Comparison of ENCODE assay signal across 30 cellular contexts in the genomic region with DNA sequence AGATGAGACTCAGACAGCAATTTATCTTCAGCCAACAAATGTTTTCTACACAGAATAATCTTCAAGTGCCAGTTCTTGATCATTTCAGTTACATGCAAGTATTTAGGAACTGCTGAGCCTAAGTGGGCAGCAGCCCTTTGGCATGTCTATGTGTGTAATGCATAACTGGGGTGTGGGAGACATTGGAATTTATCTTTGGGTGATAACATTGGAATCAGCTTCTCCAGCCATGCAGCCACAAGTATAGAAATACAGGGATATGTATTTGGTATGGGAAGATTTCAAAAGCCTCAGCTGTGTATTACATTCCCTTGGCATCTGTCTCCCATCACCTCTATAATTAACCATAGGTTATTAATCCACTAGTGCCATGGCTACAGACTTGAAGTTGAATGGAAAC.
"Had no signal": no experiment of that assay in that cellular context is flagged by ENCODE, and none has a peak within 500 bp of the region (broad histone marks: within the 10 kb centered on the region; RNA-seq: fewer than 3 reads in every experiment).

No MANE protein-coding gene starts in this region.

- FAIRE-seq: islet of Langerhans, kidney had no signal

- ATAC-seq: left colon; left lung; lower lobe of right lung; natural killer cell; right lobe of liver; stimulated activated naive B cell treated with anti-CD40 and anti-IgM and Interleukin-4, amounts not matched to agents 10 μg/mL and 1 μg/mL and 100 μg/mL, for 72 hours; stimulated activated naive CD8-positive, alpha-beta T cell treated with anti-CD3 and anti-CD28 coated beads, Interleukin-15, Interleukin-2, amounts not matched to agents 100 U/mL and 50 U/mL, for 24 hours had no signal

- H3K4me1 Mint-ChIP-seq: immature natural killer cell; naive B cell; neural progenitor cell; stimulated activated naive B cell treated with anti-CD40 and anti-IgM and Interleukin-4, amounts not matched to agents 10 μg/mL and 1 μg/mL and 100 μg/mL, for 72 hours had no signal

- H3K9ac ChIP-seq: neural progenitor cell had no signal

- H3K36me3 Mint-ChIP-seq: naive B cell, natural killer cell, neural progenitor cell had no signal

- H3K4me2 ChIP-seq: neural progenitor cell had no signal

- H3K9me3 ChIP-seq: left lung, lower lobe of right lung, ovary, right atrium auricular region, right lobe of liver, stomach, testis, thyroid gland, transverse colon, upper lobe of left lung, vagina had no signal

- H3K36me3 ChIP-seq: left lung, lower lobe of right lung, neural progenitor cell, ovary, right atrium auricular region, right lobe of liver, stomach, thyroid gland, transverse colon, upper lobe of left lung, vagina had no signal

- H3K4me3 ChIP-seq: left lung, lower lobe of right lung, neural progenitor cell, ovary, right atrium auricular region, right lobe of liver, skin epidermis, stomach, testis, thyroid gland, transverse colon, upper lobe of left lung, vagina had no signal

- H3K4me1 ChIP-seq: lower lobe of right lung, right atrium auricular region, right lobe of liver, thyroid gland, transverse colon, upper lobe of left lung, vagina had no signal

- DNase-seq: hypothalamus; immature natural killer cell; kidney; left colon; left lung; lower lobe of right lung; mammary epithelial cell; mesenchymal stem cell; naive B cell; natural killer cell; nephron progenitor cell; ovary; right lobe of liver; stimulated activated CD4-positive, alpha-beta T cell treated with anti-CD3 and anti-CD28 coated beads, Interleukin-12 subunit alpha, Interleukin-12 subunit beta, amount 100 ng/mL, for 4 hours; stimulated activated CD4-positive, alpha-beta T cell treated with anti-CD3 and anti-CD28 coated beads, Interleukin-15, amount 100 ng/mL, for 24 hours; stimulated activated CD4-positive, alpha-beta T cell treated with anti-CD3 and anti-CD28 coated beads, Interleukin-2, amount 100 ng/mL, for 24 hours; stimulated activated CD4-positive, alpha-beta T cell treated with anti-CD3 and anti-CD28 coated beads, Interleukin-4, amount 100 ng/mL, for 1 hour; stimulated activated naive B cell treated with anti-CD40 and anti-IgM and Interleukin-4, amounts not matched to agents 10 μg/mL and 1 μg/mL and 100 μg/mL, for 72 hours; stimulated activated naive CD8-positive, alpha-beta T cell treated with anti-CD3 and anti-CD28 coated beads, Interleukin-15, Interleukin-2, amounts not matched to agents 100 U/mL and 50 U/mL, for 24 hours; stomach; testis; thyroid gland; transverse colon; upper lobe of left lung had no signal

- H3K9me3 Mint-ChIP-seq: immature natural killer cell; naive B cell; natural killer cell; nephron progenitor cell; neural progenitor cell; stimulated activated naive B cell treated with anti-CD40 and anti-IgM and Interleukin-4, amounts not matched to agents 10 μg/mL and 1 μg/mL and 100 μg/mL, for 72 hours had no signal

- H2AFZ ChIP-seq: neural progenitor cell had no signal

- H3K4me3 Mint-ChIP-seq: immature natural killer cell; naive B cell; natural killer cell; nephron progenitor cell; neural progenitor cell; stimulated activated naive B cell treated with anti-CD40 and anti-IgM and Interleukin-4, amounts not matched to agents 10 μg/mL and 1 μg/mL and 100 μg/mL, for 72 hours had no signal

- H3K27me3 ChIP-seq: left lung, neural progenitor cell, ovary, right atrium auricular region, right lobe of liver, stomach, testis, thyroid gland, transverse colon, upper lobe of left lung, vagina had no signal

- H3K27ac ChIP-seq: left lung, lower lobe of right lung, neural progenitor cell, ovary, right atrium auricular region, right lobe of liver, skin epidermis, stomach, testis, thyroid gland, transverse colon, upper lobe of left lung, vagina had no signal

- H3K27ac Mint-ChIP-seq: immature natural killer cell; naive B cell; natural killer cell; nephron progenitor cell; neural progenitor cell; progenitor cell of endocrine pancreas; stimulated activated naive B cell treated with anti-CD40 and anti-IgM and Interleukin-4, amounts not matched to agents 10 μg/mL and 1 μg/mL and 100 μg/mL, for 72 hours had no signal
